In genomic region chrX:150568320-150569154, GRCh38 we compare ENCODE assay signal across 2 cellular contexts.
TF ChIP-seq lines count a peak whose summit lies in the region.

Gene MTM1 (plus strand): TSS chrX:150568621. CDS start chrX:150592615, 23,994 bp downstream.

TF ChIP-seq in IMR-90, 13 proteins besides CTCF, POLR2A, EP300 and RAD21:
- TF ChIP-seq USF2 (IDR thresholded peaks at IDR 0.05; ENCODE audit: low read depth, low read length): peak; percentile 96
- no peak for TF ChIP-seq MAFK (IDR thresholded peaks at IDR 0.05; ENCODE audit: low read depth, low read length)
- TF ChIP-seq RCOR1 (IDR thresholded peaks at IDR 0.05; ENCODE audit: insufficient replicate concordance, low read length): no peak
- 0 out of 2 replicates have a peak, but pooled peaks have one; percentile 8 for TF ChIP-seq MXI1 (IDR thresholded peaks at IDR 0.05; ENCODE audit: borderline replicate concordance, low read depth, low read length)
- TF ChIP-seq MAZ (IDR thresholded peaks at IDR 0.05; ENCODE audit: borderline replicate concordance, low read depth, low read length): peak; percentile 90; the same call in 1 of the 2 replicates

TF ChIP-seq in endothelial cell of umbilical vein, 7 proteins besides CTCF, POLR2A, EP300 and RAD21:
- TF ChIP-seq POLR2AphosphoS5 (IDR thresholded peaks at IDR 0.05; ENCODE audit: insufficient read depth, low read depth, low read length) (peak; percentile 36), MAX (IDR thresholded peaks at IDR 0.05; ENCODE audit: insufficient read depth, insufficient read length) (peak; percentile 66), EZH2 (IDR thresholded peaks at IDR 0.05; ENCODE audit: borderline replicate concordance, low read depth, low read length, severe bottlenecking) (no peak)
